3 cellular contexts compared by ENCODE assay signal in the genomic region with DNA sequence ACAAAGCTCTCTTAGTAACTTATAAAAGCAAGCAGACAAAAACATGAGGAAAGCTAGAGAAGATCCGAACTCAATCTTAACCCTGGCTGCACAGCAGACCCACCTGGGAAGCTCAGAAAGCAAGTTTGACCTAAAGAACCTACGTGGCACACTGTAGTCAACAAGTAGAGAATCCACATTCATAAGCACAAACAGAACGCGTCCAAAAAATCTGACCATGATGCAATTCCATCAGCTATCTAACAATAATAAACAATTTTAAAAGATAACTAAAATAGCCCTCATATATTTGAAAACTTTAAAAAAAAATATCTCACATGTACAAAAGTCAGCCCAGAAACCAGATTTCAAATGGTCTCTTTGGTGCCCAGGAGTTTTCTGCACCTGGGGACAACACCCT.
TF ChIP-seq lines count a peak whose summit lies in the region.

No MANE protein-coding gene starts in this region.

TF ChIP-seq in SK-N-SH, 30 proteins besides CTCF, POLR2A, EP300 and RAD21 (continues in another document):
- TF ChIP-seq NFIC (IDR thresholded peaks at IDR 0.05; ENCODE audit: borderline replicate concordance): no peak
- no peak for TF ChIP-seq YY1 (IDR thresholded peaks at IDR 0.05; ENCODE audit: low read depth)
- TF ChIP-seq TAF1 (IDR thresholded peaks at IDR 0.05; ENCODE audit: borderline replicate concordance, low read depth, low read length): no peak
- no peak for TF ChIP-seq TEAD4 (IDR thresholded peaks at IDR 0.05; ENCODE audit: borderline replicate concordance, insufficient read depth)
- TF ChIP-seq CHD2 (IDR thresholded peaks at IDR 0.05; ENCODE audit: low read length, partially characterized antibody): no peak
- no peak for TF ChIP-seq EZH2phosphoT487 (IDR thresholded peaks at IDR 0.05; ENCODE audit: borderline replicate concordance, low read depth)
- TF ChIP-seq FOSL2 (IDR thresholded peaks at IDR 0.05; ENCODE audit: borderline replicate concordance, low read depth): no peak
- TF ChIP-seq, protein P1, sequence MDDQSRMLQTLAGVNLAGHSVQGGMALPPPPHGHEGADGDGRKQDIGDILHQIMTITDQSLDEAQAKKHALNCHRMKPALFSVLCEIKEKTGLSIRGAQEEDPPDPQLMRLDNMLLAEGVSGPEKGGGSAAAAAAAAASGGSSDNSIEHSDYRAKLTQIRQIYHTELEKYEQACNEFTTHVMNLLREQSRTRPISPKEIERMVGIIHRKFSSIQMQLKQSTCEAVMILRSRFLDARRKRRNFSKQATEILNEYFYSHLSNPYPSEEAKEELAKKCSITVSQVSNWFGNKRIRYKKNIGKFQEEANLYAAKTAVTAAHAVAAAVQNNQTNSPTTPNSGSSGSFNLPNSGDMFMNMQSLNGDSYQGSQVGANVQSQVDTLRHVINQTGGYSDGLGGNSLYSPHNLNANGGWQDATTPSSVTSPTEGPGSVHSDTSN (IDR thresholded peaks at IDR 0.05): no peak
- no peak for TF ChIP-seq NRF1 (IDR thresholded peaks at IDR 0.05; ENCODE audit: low read depth, low read length)
- no peak for TF ChIP-seq RFX5 (IDR thresholded peaks at IDR 0.05; ENCODE audit: low read length)
- TF ChIP-seq REST (IDR thresholded peaks at IDR 0.05; ENCODE audit: low read depth, low read length): no peak
- TF ChIP-seq ELF1 (IDR thresholded peaks at IDR 0.05): no peak
- TF ChIP-seq ZBTB33 (IDR thresholded peaks at IDR 0.05; ENCODE audit: borderline replicate concordance, low read depth): no peak

TF ChIP-seq in SK-N-SH treated with all-trans-retinoic acid at 6 μM for 48 hours, 23 proteins besides CTCF, POLR2A, EP300 and RAD21:
- TF ChIP-seq BACH2 (CRISPR knock-in tag; IDR thresholded peaks at IDR 0.05; ENCODE audit: borderline replicate concordance): no peak
- TF ChIP-seq OSR1 (CRISPR knock-in tag; IDR thresholded peaks at IDR 0.05): no peak
- no peak for TF ChIP-seq ZFP30 (CRISPR knock-in tag; IDR thresholded peaks at IDR 0.05)
- no peak for TF ChIP-seq ZC3H10 (CRISPR knock-in tag; IDR thresholded peaks at IDR 0.05)
- no peak for TF ChIP-seq ISL1 (CRISPR knock-in tag; IDR thresholded peaks at IDR 0.05)
- no peak for TF ChIP-seq ARNTL (CRISPR knock-in tag; IDR thresholded peaks at IDR 0.05; ENCODE audit: borderline replicate concordance, low read depth)
- TF ChIP-seq GLIS3 (CRISPR knock-in tag; IDR thresholded peaks at IDR 0.05): no peak
- TF ChIP-seq SNAI2 (CRISPR knock-in tag; IDR thresholded peaks at IDR 0.05): no peak
- no peak for TF ChIP-seq ESRRG (CRISPR knock-in tag; IDR thresholded peaks at IDR 0.05)

TF ChIP-seq in WTC11, 78 proteins besides CTCF, POLR2A, EP300 and RAD21:
- TF ChIP-seq, protein P2, sequence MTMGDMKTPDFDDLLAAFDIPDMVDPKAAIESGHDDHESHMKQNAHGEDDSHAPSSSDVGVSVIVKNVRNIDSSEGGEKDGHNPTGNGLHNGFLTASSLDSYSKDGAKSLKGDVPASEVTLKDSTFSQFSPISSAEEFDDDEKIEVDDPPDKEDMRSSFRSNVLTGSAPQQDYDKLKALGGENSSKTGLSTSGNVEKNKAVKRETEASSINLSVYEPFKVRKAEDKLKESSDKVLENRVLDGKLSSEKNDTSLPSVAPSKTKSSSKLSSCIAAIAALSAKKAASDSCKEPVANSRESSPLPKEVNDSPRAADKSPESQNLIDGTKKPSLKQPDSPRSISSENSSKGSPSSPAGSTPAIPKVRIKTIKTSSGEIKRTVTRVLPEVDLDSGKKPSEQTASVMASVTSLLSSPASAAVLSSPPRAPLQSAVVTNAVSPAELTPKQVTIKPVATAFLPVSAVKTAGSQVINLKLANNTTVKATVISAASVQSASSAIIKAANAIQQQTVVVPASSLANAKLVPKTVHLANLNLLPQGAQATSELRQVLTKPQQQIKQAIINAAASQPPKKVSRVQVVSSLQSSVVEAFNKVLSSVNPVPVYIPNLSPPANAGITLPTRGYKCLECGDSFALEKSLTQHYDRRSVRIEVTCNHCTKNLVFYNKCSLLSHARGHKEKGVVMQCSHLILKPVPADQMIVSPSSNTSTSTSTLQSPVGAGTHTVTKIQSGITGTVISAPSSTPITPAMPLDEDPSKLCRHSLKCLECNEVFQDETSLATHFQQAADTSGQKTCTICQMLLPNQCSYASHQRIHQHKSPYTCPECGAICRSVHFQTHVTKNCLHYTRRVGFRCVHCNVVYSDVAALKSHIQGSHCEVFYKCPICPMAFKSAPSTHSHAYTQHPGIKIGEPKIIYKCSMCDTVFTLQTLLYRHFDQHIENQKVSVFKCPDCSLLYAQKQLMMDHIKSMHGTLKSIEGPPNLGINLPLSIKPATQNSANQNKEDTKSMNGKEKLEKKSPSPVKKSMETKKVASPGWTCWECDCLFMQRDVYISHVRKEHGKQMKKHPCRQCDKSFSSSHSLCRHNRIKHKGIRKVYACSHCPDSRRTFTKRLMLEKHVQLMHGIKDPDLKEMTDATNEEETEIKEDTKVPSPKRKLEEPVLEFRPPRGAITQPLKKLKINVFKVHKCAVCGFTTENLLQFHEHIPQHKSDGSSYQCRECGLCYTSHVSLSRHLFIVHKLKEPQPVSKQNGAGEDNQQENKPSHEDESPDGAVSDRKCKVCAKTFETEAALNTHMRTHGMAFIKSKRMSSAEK (CRISPR knock-in tag; IDR thresholded peaks at IDR 0.05; ENCODE audit: borderline replicate concordance): no peak
- no peak for TF ChIP-seq NFATC4 (CRISPR knock-in tag; IDR thresholded peaks at IDR 0.05)
- no peak for TF ChIP-seq ZNF121 (CRISPR knock-in tag; IDR thresholded peaks at IDR 0.05)
- TF ChIP-seq KAT7 (CRISPR knock-in tag; IDR thresholded peaks at IDR 0.05; ENCODE audit: borderline replicate concordance): no peak
- TF ChIP-seq, protein P3, sequence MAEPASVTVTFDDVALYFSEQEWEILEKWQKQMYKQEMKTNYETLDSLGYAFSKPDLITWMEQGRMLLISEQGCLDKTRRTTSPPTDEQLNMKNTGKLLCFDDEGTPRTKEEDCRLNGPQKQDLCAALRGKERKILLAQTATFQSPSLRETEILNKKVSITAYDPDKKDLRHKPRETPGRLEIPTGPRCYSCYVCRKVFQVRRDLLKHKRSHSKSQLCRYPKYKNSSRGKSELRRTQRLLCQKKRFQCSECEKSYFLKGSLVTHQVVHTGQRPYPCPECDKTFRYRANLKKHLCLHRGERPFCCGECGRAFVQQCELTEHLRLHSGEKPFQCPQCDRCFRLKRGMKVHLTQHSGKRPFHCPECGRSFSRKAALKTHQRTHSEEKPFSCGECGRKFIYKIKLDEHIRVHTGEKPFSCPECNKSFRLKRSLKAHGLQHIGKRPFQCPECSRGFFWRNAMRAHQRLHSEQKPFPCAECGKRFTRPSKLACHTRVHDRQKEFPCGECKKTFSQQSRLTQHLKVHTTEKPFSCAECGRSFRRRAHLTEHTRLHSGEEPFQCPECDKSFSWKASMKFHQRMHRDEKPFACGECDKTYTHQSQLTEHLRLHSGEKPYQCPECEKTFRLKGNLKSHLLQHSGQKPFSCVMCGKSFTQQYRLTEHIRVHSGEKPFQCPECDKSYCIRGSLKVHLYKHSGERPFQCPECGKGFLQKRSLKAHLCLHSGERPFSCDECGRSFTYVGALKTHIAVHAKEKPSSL (CRISPR knock-in tag; conservative IDR thresholded peaks at IDR 0.05): no peak
- no peak for TF ChIP-seq HMGXB4 (CRISPR knock-in tag; IDR thresholded peaks at IDR 0.05)
- TF ChIP-seq, protein P4, sequence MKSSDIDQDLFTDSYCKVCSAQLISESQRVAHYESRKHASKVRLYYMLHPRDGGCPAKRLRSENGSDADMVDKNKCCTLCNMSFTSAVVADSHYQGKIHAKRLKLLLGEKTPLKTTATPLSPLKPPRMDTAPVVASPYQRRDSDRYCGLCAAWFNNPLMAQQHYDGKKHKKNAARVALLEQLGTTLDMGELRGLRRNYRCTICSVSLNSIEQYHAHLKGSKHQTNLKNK (CRISPR knock-in tag; IDR thresholded peaks at IDR 0.05): no peak
- TF ChIP-seq MYBL2 (CRISPR knock-in tag; IDR thresholded peaks at IDR 0.05): no peak
- TF ChIP-seq, protein P5, sequence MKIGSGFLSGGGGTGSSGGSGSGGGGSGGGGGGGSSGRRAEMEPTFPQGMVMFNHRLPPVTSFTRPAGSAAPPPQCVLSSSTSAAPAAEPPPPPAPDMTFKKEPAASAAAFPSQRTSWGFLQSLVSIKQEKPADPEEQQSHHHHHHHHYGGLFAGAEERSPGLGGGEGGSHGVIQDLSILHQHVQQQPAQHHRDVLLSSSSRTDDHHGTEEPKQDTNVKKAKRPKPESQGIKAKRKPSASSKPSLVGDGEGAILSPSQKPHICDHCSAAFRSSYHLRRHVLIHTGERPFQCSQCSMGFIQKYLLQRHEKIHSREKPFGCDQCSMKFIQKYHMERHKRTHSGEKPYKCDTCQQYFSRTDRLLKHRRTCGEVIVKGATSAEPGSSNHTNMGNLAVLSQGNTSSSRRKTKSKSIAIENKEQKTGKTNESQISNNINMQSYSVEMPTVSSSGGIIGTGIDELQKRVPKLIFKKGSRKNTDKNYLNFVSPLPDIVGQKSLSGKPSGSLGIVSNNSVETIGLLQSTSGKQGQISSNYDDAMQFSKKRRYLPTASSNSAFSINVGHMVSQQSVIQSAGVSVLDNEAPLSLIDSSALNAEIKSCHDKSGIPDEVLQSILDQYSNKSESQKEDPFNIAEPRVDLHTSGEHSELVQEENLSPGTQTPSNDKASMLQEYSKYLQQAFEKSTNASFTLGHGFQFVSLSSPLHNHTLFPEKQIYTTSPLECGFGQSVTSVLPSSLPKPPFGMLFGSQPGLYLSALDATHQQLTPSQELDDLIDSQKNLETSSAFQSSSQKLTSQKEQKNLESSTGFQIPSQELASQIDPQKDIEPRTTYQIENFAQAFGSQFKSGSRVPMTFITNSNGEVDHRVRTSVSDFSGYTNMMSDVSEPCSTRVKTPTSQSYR (CRISPR knock-in tag; IDR thresholded peaks at IDR 0.05): no peak
- TF ChIP-seq NFE2L1 (CRISPR knock-in tag; IDR thresholded peaks at IDR 0.05): no peak
- no peak for TF ChIP-seq ERG (CRISPR knock-in tag; IDR thresholded peaks at IDR 0.05)
- TF ChIP-seq FOXJ3 (CRISPR knock-in tag; IDR thresholded peaks at IDR 0.05; ENCODE audit: borderline replicate concordance): no peak
- no peak for TF ChIP-seq ZNF671 (CRISPR knock-in tag; IDR thresholded peaks at IDR 0.05)
- TF ChIP-seq, protein P6, sequence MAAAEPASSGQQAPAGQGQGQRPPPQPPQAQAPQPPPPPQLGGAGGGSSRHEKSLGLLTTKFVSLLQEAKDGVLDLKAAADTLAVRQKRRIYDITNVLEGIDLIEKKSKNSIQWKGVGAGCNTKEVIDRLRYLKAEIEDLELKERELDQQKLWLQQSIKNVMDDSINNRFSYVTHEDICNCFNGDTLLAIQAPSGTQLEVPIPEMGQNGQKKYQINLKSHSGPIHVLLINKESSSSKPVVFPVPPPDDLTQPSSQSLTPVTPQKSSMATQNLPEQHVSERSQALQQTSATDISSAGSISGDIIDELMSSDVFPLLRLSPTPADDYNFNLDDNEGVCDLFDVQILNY (CRISPR knock-in tag; IDR thresholded peaks at IDR 0.05): no peak
- no peak for TF ChIP-seq ZNF317 (CRISPR knock-in tag; IDR thresholded peaks at IDR 0.05; ENCODE audit: borderline replicate concordance, low read depth)
- no peak for TF ChIP-seq JUN (CRISPR knock-in tag; IDR thresholded peaks at IDR 0.05)
- no peak for TF ChIP-seq FOXK1 (CRISPR knock-in tag; IDR thresholded peaks at IDR 0.05)
